ENCODE assay signal across 1 cellular context in the genomic region with DNA sequence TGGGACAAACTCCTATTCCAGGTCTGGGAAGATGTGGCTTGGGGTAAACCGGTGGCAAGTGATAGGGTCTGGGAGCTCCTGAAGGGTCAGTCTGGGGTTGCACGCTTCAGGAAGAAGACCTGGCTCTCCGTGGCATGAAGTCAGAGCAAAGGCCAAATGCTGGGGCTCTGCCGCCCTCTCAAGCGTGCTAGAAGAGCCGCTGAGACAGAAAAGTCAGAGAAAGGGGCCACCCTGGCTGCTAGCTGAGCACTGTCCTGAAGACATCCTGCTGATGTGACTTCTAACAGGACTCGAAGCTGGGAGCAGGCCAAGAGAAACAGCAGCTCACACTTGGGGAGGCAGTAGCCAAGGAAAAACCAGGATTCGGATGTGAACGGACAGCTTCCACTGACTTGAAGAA.
TF ChIP-seq lines count a peak whose summit lies in the region.

No MANE protein-coding gene starts in this region.

TF ChIP-seq in H1, 55 proteins besides CTCF, POLR2A, EP300 and RAD21 (continued from another document):
- no peak for TF ChIP-seq SP2 (IDR thresholded peaks at IDR 0.05; ENCODE audit: low read length)
TF ChIP-seq in H1: peak in this region for 0.
